23 cellular contexts compared by ENCODE assay signal in genomic region chr5:52983731-52984620, GRCh38. TPM values are rescaled to one million over a fixed set of nuclear protein-coding genes. Genes with fewer than 3 reads are reported as not detected.
A peak's percentile ranks its signal among the peaks of the same experiment; 100 is the strongest.
DNase-seq lines count a peak whose midpoint lies in the region; ATAC-seq, FAIRE-seq and TF ChIP-seq lines count a peak whose summit lies in the region.
"Had no signal": no experiment of that assay in that cellular context is flagged by ENCODE, and none has a peak within 500 bp of the region (broad histone marks: within the 10 kb centered on the region; RNA-seq: fewer than 3 reads in every experiment).

No MANE protein-coding gene starts in this region.

- no peaks in the 10 kb centered on the region for H3K27me3 ChIP-seq in IMR-90 (ENCODE audit: control insufficient read depth, insufficient read depth, low read length)
- H3K27me3 ChIP-seq: tibial nerve had no signal

- no peak overlapping the region for H4K5ac ChIP-seq in IMR-90 (ENCODE audit: low read depth, low read length)

- H2AK9ac ChIP-seq in IMR-90 (replicated peaks; ENCODE audit: low read depth, low read length, poor library complexity) = no peak overlapping the region

- TF ChIP-seq POLR2A in A549 (IDR thresholded peaks at IDR 0.05; ENCODE audit: low read length) (no peak), IMR-90 (IDR thresholded peaks at IDR 0.05; ENCODE audit: low read depth, low read length) (no peak)

- H3K23ac ChIP-seq in IMR-90 (ENCODE audit: low read depth, low read length) = peak overlapping the region; percentile 70; the same call in 1 of the 2 replicates

- H3K4me3 Mint-ChIP-seq in WTC11 (no peak overlapping the region), chondrocyte (ENCODE audit: unreplicated experiment) (no peak overlapping the region)
- H3K4me3 Mint-ChIP-seq: activated CD8-positive, alpha-beta T cell treated with anti-CD3 and anti-CD28 coated beads, Interleukin-2, amount 10 ng/mL, durations not matched to agents 7 days and 5 days; CD4-positive, CD25-positive, alpha-beta regulatory T cell; neural crest cell; stimulated activated effector memory CD8-positive, alpha-beta T cell treated with anti-CD3 and anti-CD28 coated beads, Interleukin-12 subunit alpha, Interleukin-12 subunit beta, amount 100 ng/mL, for 72 hours had no signal

- H2BK5ac ChIP-seq in IMR-90 (ENCODE audit: low read depth, low read length, poor library complexity, severe bottlenecking) = peak overlapping the region; percentile 29

- H3K4ac ChIP-seq in IMR-90 (ENCODE audit: low read depth, low read length) = peak overlapping the region; percentile 41; the same call in 1 of the 2 replicates

- dilution Hi-C loops in IMR-90 (cut with HindIII; ENCODE audit: low sequenced_read_pairs, unreplicated experiment) = no loop called here

- peak; percentile 13 for FAIRE-seq in A549 (lab: Jason Lieb, UNC)
- FAIRE-seq: HepG2 had no signal

- H3K27me3 Mint-ChIP-seq in WTC11 (ENCODE audit: low read depth) = peaks cover 21% of the 10 kb centered on the region
- peaks cover 15% of the 10 kb centered on the region for H3K27me3 Mint-ChIP-seq in chondrocyte (ENCODE audit: low read depth)

- H4K20me1 ChIP-seq in IMR-90 (ENCODE audit: insufficient read depth, low read length) = no peaks in the 10 kb centered on the region

- peaks cover 0 to 25% of the 10 kb centered on the region in 2 experiments; a peak in 2 of 4 replicates for H3K79me1 ChIP-seq in IMR-90 (ENCODE audit: low read depth in 1 of 2, low read length in 2 of 2)

- H4K91ac ChIP-seq in IMR-90 (ENCODE audit: insufficient read depth, low read depth, low read length) = no peak overlapping the region

- TF ChIP-seq CTCF in A549 (IDR thresholded peaks at IDR 0.05) (no peak), IMR-90 (conservative IDR thresholded peaks at IDR 0.05; ENCODE audit: low read depth, low read length) (no peak), WTC11 (IDR thresholded peaks at IDR 0.05) (no peak), chondrocyte (IDR thresholded peaks at IDR 0.05) (no peak)

- CTCF ChIA-PET in A549 (lab: Yijun Ruan, JAX) (no interaction called here), IMR-90 (lab: Yijun Ruan, JAX) (interaction anchor here (1.1 kb wide), 1 partner anchor 13 kb away, joined by 5 read pairs; no protein-coding TSS in a partner anchor), WTC11 (lab: Charles Lee) (no interaction called here)

- H3K9me3 ChIP-seq in A549 = no peaks in the 10 kb centered on the region
- H3K9me3 ChIP-seq in IMR-90 (ENCODE audit: control insufficient read depth, insufficient read depth, low read length) = no peaks in the 10 kb centered on the region
- H3K9me3 ChIP-seq: tibial nerve had no signal

- intact Hi-C loops in IMR-90 (cut with micrococcal nuclease) = no loop called here

- no peak overlapping the region for H3K56ac ChIP-seq in IMR-90 (ENCODE audit: extremely low read depth, insufficient read depth, low read length)

- in situ Hi-C loops in IMR-90 (cut with MboI; ENCODE audit: low sequenced_read_pairs) = no loop called here

- no peak overlapping the region for H2AFZ ChIP-seq in IMR-90 (replicated peaks; ENCODE audit: low read length, poor library complexity)

- H3K36me3 Mint-ChIP-seq in WTC11 = no peaks in the 10 kb centered on the region
- peaks cover 1% of the 10 kb centered on the region for H3K36me3 Mint-ChIP-seq in chondrocyte (ENCODE audit: low read depth)
- H3K36me3 Mint-ChIP-seq: CD4-positive, CD25-positive, alpha-beta regulatory T cell; stimulated activated effector memory CD8-positive, alpha-beta T cell treated with anti-CD3 and anti-CD28 coated beads, Interleukin-12 subunit alpha, Interleukin-12 subunit beta, amount 100 ng/mL, for 72 hours had no signal

- peaks cover 9% of the 10 kb centered on the region for H3K9me3 Mint-ChIP-seq in WTC11
- peaks cover 3% of the 10 kb centered on the region for H3K9me3 Mint-ChIP-seq in chondrocyte (ENCODE audit: low read depth)
- H3K9me3 Mint-ChIP-seq: stimulated activated effector memory CD8-positive, alpha-beta T cell treated with anti-CD3 and anti-CD28 coated beads, Interleukin-12 subunit alpha, Interleukin-12 subunit beta, amount 100 ng/mL, for 72 hours had no signal

- H3K36me3 ChIP-seq in IMR-90 (ENCODE audit: control insufficient read depth, insufficient read depth, low read length) = no peaks in the 10 kb centered on the region
- H3K36me3 ChIP-seq: tibial nerve had no signal

- H3K9me1 ChIP-seq in IMR-90 (ENCODE audit: insufficient read depth, low read length) = peaks cover 3% of the 10 kb centered on the region; the same call in 1 of the 2 replicates

- H2BK20ac ChIP-seq in IMR-90 (ENCODE audit: low read depth, low read length) = peak overlapping the region; percentile 38; the same call in 1 of the 2 replicates

- 0 out of 4 replicates have a peak overlapping the region, but pooled peaks of 1 of the 2 experiments have one; percentile 17 for H4K8ac ChIP-seq in IMR-90 (ENCODE audit: low read depth in 2 of 2, low read length in 2 of 2)

- WGBS in A549 (ENCODE audit: missing lambda C conversion rate) = 36% methylated on average over 3 of the region's 3 CpGs
- no CpG with 5 or more reads among the region's 3 CpGs for WGBS in IMR-90 (ENCODE audit: extremely low coverage in 2 of 2, insufficient read length in 1 of 2), 2 experiments

- H3K4me1 ChIP-seq in A549 (peaks cover 17% of the 10 kb centered on the region), IMR-90 (ENCODE audit: control insufficient read depth, insufficient read depth, low read length) (peaks cover 15% of the 10 kb centered on the region; the same call in 1 of the 2 replicates)

- DNase-seq in A549 (ENCODE audit: low read depth in 1 of 2, low spot score in 1 of 2) = no peak
- peak; percentile 51 for DNase-seq in IMR-90
- no peak for DNase-seq in WTC11 (ENCODE audit: low spot score)
- peak; percentile 46 for DNase-seq in kidney glomerular epithelial cell (lab: John Stamatoyannopoulos, UW)
- no peak for DNase-seq in chondrocyte (ENCODE audit: low spot score)
- DNase-seq in NCI-H2171 (lab: John Stamatoyannopoulos, UW) = no peak
- DNase-seq: activated CD8-positive, alpha-beta T cell treated with anti-CD3 and anti-CD28 coated beads, Interleukin-2, amount 10 ng/mL, durations not matched to agents 7 days and 5 days; CD4-positive, CD25-positive, alpha-beta regulatory T cell; DMS53; effector CD4-positive, alpha-beta T cell; hippocampal formation; NCI-H187; NCI-H446; NK-92 treated with Interleukin-12 subunit alpha and Interleukin-12 subunit beta, amount 100 ng/mL, for 24 hours; Right ventricle myocardium superior; stimulated activated CD4-positive, alpha-beta T cell treated with anti-CD3 and anti-CD28 coated beads, Interleukin-15, amount 100 ng/mL, for 24 hours had no signal

- no peak overlapping the region for H2BK15ac ChIP-seq in IMR-90 (ENCODE audit: low read depth, low read length)

- H3K9ac ChIP-seq in IMR-90 (ENCODE audit: low read depth, low read length) = no peak overlapping the region

- POLR2A ChIA-PET in A549 (lab: Yijun Ruan, JAX) = no interaction called here
- POLR2A ChIA-PET in IMR-90 (lab: Charles Lee; ENCODE audit: unreplicated experiment) = no interaction called here
- POLR2A ChIA-PET in WTC11 (lab: Charles Lee) = no interaction called here

- no peak for TF ChIP-seq RAD21 in A549 (conservative IDR thresholded peaks at IDR 0.05 in 1 of 2, IDR thresholded peaks at IDR 0.05 in 1 of 2)
- no peak for TF ChIP-seq RAD21 in IMR-90 (IDR thresholded peaks at IDR 0.05; ENCODE audit: low read length)

- peaks cover 22% of the 10 kb centered on the region for H3K4me1 Mint-ChIP-seq in WTC11
- H3K4me1 Mint-ChIP-seq in chondrocyte (ENCODE audit: low read depth) = peaks cover 7% of the 10 kb centered on the region

- ATAC-seq in A549 (no peak), IMR-90 (ENCODE audit: low read depth) (no peak), WTC11 (0 out of 2 replicates have a peak, but pooled peaks have one; percentile 32), HG03095 (IDR thresholded peaks at IDR 0.05; ENCODE audit: unreplicated experiment) (no peak), GM21786 (IDR thresholded peaks at IDR 0.05; ENCODE audit: unreplicated experiment) (no peak)
- ATAC-seq: activated CD8-positive, alpha-beta T cell treated with anti-CD3 and anti-CD28 coated beads, Interleukin-2, amount 10 ng/mL, durations not matched to agents 7 days and 5 days; HepG2; stimulated activated effector memory CD8-positive, alpha-beta T cell treated with anti-CD3 and anti-CD28 coated beads, Interleukin-12 subunit alpha, Interleukin-12 subunit beta, amount 100 ng/mL, for 72 hours had no signal

- H3K4me3 ChIP-seq in A549 = no peak overlapping the region
- H3K4me3 ChIP-seq in IMR-90 (ENCODE audit: insufficient read depth, low read depth, low read length) = no peak overlapping the region
- H3K4me3 ChIP-seq: tibial nerve had no signal

- H2AK5ac ChIP-seq in IMR-90 (ENCODE audit: low read depth, low read length) = no peak overlapping the region

- no peak overlapping the region for H3K27ac ChIP-seq in A549
- H3K27ac ChIP-seq in IMR-90 (ENCODE audit: insufficient read depth, low read length) = no peak overlapping the region
- H3K27ac ChIP-seq: tibial nerve, VCaP had no signal

- H3K14ac ChIP-seq in IMR-90 (replicated peaks; ENCODE audit: low read depth, low read length) = no peak overlapping the region; the same call in none of the 2 replicates

- no peak for TF ChIP-seq EP300 in A549 (IDR thresholded peaks at IDR 0.05)

- no peak overlapping the region; the same call in 1 of the 2 replicates for H3K18ac ChIP-seq in IMR-90 (ENCODE audit: low read depth, low read length)

- H2BK120ac ChIP-seq in IMR-90 (ENCODE audit: low read depth, low read length) = no peak overlapping the region; the same call in 1 of the 2 replicates

- no peak overlapping the region for H3K4me2 ChIP-seq in A549
- peak overlapping the region; percentile 31; the same call in 1 of the 2 replicates for H3K4me2 ChIP-seq in IMR-90 (ENCODE audit: low read depth, low read length)

- BruUV-seq in IMR-90 (replicated peaks; lab: Mats Ljungman, UMichigan) = no TSS peak

- H3K27ac Mint-ChIP-seq in WTC11 = peak overlapping the region; percentile 47; the same call in 1 of the 2 replicates
- no peak overlapping the region for H3K27ac Mint-ChIP-seq in chondrocyte (ENCODE audit: unreplicated experiment)
- H3K27ac Mint-ChIP-seq: activated CD8-positive, alpha-beta T cell treated with anti-CD3 and anti-CD28 coated beads, Interleukin-2, amount 10 ng/mL, durations not matched to agents 7 days and 5 days; CD4-positive, CD25-positive, alpha-beta regulatory T cell; stimulated activated effector memory CD8-positive, alpha-beta T cell treated with anti-CD3 and anti-CD28 coated beads, Interleukin-12 subunit alpha, Interleukin-12 subunit beta, amount 100 ng/mL, for 72 hours had no signal

RNA-seq across cellular contexts. Expression of gene ITGA2, which starts 5.2 kb away (rescaled TPM):
- polyA plus RNA-seq in A549 (2011; rRNA removed) = 28.0 and 29.7 TPM in 2 replicates
- polyA plus RNA-seq in A549 (2012; cell fraction: cytosol; rRNA removed) = 1.7 and 2.2 TPM in 2 replicates
- 2.7 and 3.4 TPM in 2 replicates for polyA plus RNA-seq in A549 (2012; cell fraction: nucleus; rRNA removed)
- 8.5 to 9.7 TPM (median 9.3 TPM) in 3 replicates for polyA plus RNA-seq in A549 (2017; fragmentation: RNase III; extraction: RNeasy Plus Mini Kit Qiagen cat#74134 plus additional on column Dnase treatment)
- polyA minus RNA-seq in A549 (2011; rRNA and poly(A)+ RNA removed) = 32.7 and 33.9 TPM in 2 replicates
- 83.6 and 93.4 TPM in 2 replicates for total RNA-seq in IMR-90 (2012; rRNA removed)
- polyA plus RNA-seq in IMR-90 (2012; rRNA removed) = 20.4 and 23.3 TPM in 2 replicates
- 3.8 and 6.3 TPM in 2 replicates for polyA plus RNA-seq in IMR-90 (2012; cell fraction: cytosol; rRNA removed)
- polyA plus RNA-seq in IMR-90 (2012; cell fraction: nucleus; rRNA removed; ENCODE audit: low replicate concordance) = 2.9 and 17.7 TPM in 2 replicates
- total RNA-seq in WTC11 (2021) = 5.3 to 5.5 TPM (median 5.5 TPM) in 3 replicates
- total RNA-seq in chondrocyte = 0.79 to 1.6 TPM (median 1.0 TPM) in 3 replicates

Comparison
In these comparisons a context has a peak if more than half of its experiments do, and no peak if none do; other contexts are left out.
1. DNase-seq: peak in IMR-90 (single experiment) and kidney glomerular epithelial cell (single experiment); none in A549 (0 of 2), WTC11 (single experiment), chondrocyte (single experiment) and NCI-H2171 (single experiment).
2. RNA of gene ITGA2, which starts 5.2 kb away (total RNA-seq): 83.6 to 93.4 TPM in IMR-90; 5.3 to 5.5 TPM in WTC11 and 0.79 to 1.6 TPM in chondrocyte; every median in the first group is over 10 times any median in the second.